ENCODE assay signal across 2 cellular contexts in genomic region chr2:128041561-128041960, GRCh38.
TF ChIP-seq lines count a peak whose summit lies in the region.

No MANE protein-coding gene starts in this region.

TF ChIP-seq in HepG2, 621 proteins besides CTCF, POLR2A, EP300 and RAD21:
- peak; percentile 65 for TF ChIP-seq FOSL2 (CRISPR knock-in tag; IDR thresholded peaks at IDR 0.05)
- no peak for TF ChIP-seq ZNF660 (CRISPR knock-in tag; IDR thresholded peaks at IDR 0.05; ENCODE audit: borderline replicate concordance, low read depth)
- TF ChIP-seq ZNF557 (CRISPR knock-in tag; IDR thresholded peaks at IDR 0.05) = no peak
TF ChIP-seq in HepG2: peak in this region for 1.

TF ChIP-seq in K562, 482 proteins besides CTCF, POLR2A, EP300 and RAD21:
- TF ChIP-seq FOXP4 (CRISPR knock-in tag; IDR thresholded peaks at IDR 0.05; ENCODE audit: borderline replicate concordance) (no peak), FOSL1 (tag; conservative IDR thresholded peaks at IDR 0.05) (0 out of 2 replicates have a peak, but pooled peaks have one; percentile 18), LCOR (CRISPR knock-in tag; IDR thresholded peaks at IDR 0.05) (no peak), JUND (IDR thresholded peaks at IDR 0.05; ENCODE audit: borderline replicate concordance, low read depth, low read length) (no peak), JUND (tag; IDR thresholded peaks at IDR 0.05; ENCODE audit: borderline replicate concordance, low read depth, low read length) (peak; percentile 24; the same call in 1 of the 3 replicates), RREB1 (CRISPR knock-in tag; IDR thresholded peaks at IDR 0.05) (no peak), ATF3 (IDR thresholded peaks at IDR 0.05) (0 out of 2 replicates have a peak, but pooled peaks have one; percentile 16), ATF3 (CRISPR knock-in tag; conservative IDR thresholded peaks at IDR 0.05) (no peak)
